18 cellular contexts compared by ENCODE assay signal in the genomic region with DNA sequence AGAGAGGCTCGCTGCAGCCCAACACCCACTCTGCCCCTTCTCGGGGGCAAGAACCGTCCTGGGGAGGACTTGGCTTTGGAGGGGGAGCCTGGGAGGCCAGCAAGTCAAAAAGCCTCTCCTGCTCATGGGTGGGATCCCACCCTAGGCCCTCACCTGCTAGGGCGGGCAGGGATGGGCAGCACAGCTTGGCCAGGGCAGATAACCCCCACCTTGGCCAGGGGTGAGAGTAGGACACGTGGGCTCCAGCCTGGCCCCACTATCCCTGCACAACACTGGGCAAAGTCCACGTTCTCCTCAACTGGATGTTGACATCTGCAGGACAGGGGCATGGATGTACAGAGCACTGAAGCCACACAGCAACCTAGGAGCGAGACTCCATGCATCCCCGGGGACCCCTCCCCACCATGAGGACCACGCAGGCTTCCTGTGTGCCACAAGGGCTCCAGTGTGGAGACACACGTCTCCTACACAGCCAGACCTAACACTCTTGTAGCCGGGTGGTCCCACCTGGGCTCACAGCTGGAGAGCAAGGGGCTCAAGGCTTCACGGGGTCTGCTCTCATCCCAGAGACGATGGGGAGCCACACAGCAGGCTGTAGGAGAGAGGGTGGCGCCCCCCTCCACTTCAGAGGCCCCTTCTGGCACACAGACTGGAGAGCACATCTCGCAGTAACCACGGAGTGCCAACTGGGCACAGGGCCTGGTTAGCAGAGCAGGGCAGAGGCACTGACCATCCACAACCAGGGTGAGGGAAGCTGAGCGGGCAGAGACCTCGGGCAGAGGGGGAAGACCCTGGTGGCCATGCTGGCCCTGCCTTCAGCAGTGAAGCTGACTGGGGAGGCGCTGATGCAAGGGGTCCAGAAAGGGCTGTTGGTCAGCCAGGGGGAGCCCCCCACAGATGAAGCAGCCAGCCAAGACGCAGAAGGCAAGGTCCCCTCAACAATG.
"Had no signal": no experiment of that assay in that cellular context is flagged by ENCODE, and none has a peak within 500 bp of the region (broad histone marks: within the 10 kb centered on the region; RNA-seq: fewer than 3 reads in every experiment).

No MANE protein-coding gene starts in this region.

- H3K36me3 ChIP-seq: ascending aorta, esophagus muscularis mucosa, neutrophil had no signal

- H3K27ac ChIP-seq: ascending aorta, esophagus muscularis mucosa, VCaP had no signal

- H3K27me3 Mint-ChIP-seq: activated CD4-positive, alpha-beta T cell treated with anti-CD3 and anti-CD28 coated beads for 36 hours; activated CD8-positive, alpha-beta T cell treated with anti-CD3 and anti-CD28 coated beads for 36 hours; activated naive CD8-positive, alpha-beta T cell treated with anti-CD3 and anti-CD28 coated beads, Interleukin-2, amount 50 U/mL, for 24 hours; naive B cell; stimulated activated memory B cell treated with anti-CD40 and anti-IgM and Interleukin-4, amounts not matched to agents 10 μg/mL and 1 μg/mL and 100 μg/mL, for 72 hours; T-cell; type B pancreatic cell had no signal

- H3K9me3 ChIP-seq: ascending aorta, esophagus muscularis mucosa, neutrophil had no signal

- H3K27ac Mint-ChIP-seq: activated CD4-positive, alpha-beta T cell treated with anti-CD3 and anti-CD28 coated beads for 36 hours; activated CD8-positive, alpha-beta T cell treated with anti-CD3 and anti-CD28 coated beads for 36 hours; activated naive CD8-positive, alpha-beta T cell treated with anti-CD3 and anti-CD28 coated beads, Interleukin-2, amount 50 U/mL, for 24 hours; activated T-helper 1 cell treated with anti-CD3 and anti-CD28 coated beads, Interleukin-12 subunit alpha, Interleukin-12 subunit beta, Interleukin-2, Interleukin-4 antibody, amounts not matched to agents 30 ng/mL and 10 ng/mL and 1 ng/mL, durations not matched to agents 14 hours and 24 hours and 36 hours; stimulated activated memory B cell treated with anti-CD40 and anti-IgM and Interleukin-4, amounts not matched to agents 10 μg/mL and 1 μg/mL and 100 μg/mL, for 72 hours; T-cell; type B pancreatic cell had no signal

- DNase-seq: activated CD4-positive, alpha-beta T cell treated with anti-CD3 and anti-CD28 coated beads for 36 hours; activated CD8-positive, alpha-beta memory T cell treated with anti-CD3 and anti-CD28 coated beads, Interleukin-2, amount 50 U/mL, for 4 hours; activated CD8-positive, alpha-beta T cell treated with anti-CD3 and anti-CD28 coated beads for 36 hours; activated naive CD4-positive, alpha-beta T cell; activated naive CD8-positive, alpha-beta T cell treated with anti-CD3 and anti-CD28 coated beads, Interleukin-2, amount 50 U/mL, for 24 hours; glutamatergic neuron; naive B cell; stimulated activated CD4-positive, alpha-beta T cell treated with anti-CD3 and anti-CD28 coated beads, Interleukin-1b, Interleukin-23, amount 100 ng/mL, for 48 hours; T-cell; T1000 had no signal

- H3K4me3 ChIP-seq: ascending aorta, esophagus muscularis mucosa had no signal

- H3K4me3 Mint-ChIP-seq: activated CD4-positive, alpha-beta T cell treated with anti-CD3 and anti-CD28 coated beads for 36 hours; activated CD8-positive, alpha-beta T cell treated with anti-CD3 and anti-CD28 coated beads for 36 hours; activated naive CD8-positive, alpha-beta T cell treated with anti-CD3 and anti-CD28 coated beads, Interleukin-2, amount 50 U/mL, for 24 hours; activated T-helper 1 cell treated with anti-CD3 and anti-CD28 coated beads, Interleukin-12 subunit alpha, Interleukin-12 subunit beta, Interleukin-2, Interleukin-4 antibody, amounts not matched to agents 30 ng/mL and 10 ng/mL and 1 ng/mL, durations not matched to agents 14 hours and 24 hours and 36 hours; stimulated activated memory B cell treated with anti-CD40 and anti-IgM and Interleukin-4, amounts not matched to agents 10 μg/mL and 1 μg/mL and 100 μg/mL, for 72 hours; type B pancreatic cell had no signal

- H3K36me3 Mint-ChIP-seq: naive B cell, T-cell, type B pancreatic cell had no signal

- H3K27me3 ChIP-seq: ascending aorta, esophagus muscularis mucosa, neutrophil had no signal

- H3K9me3 Mint-ChIP-seq: activated CD8-positive, alpha-beta T cell treated with anti-CD3 and anti-CD28 coated beads for 36 hours; activated naive CD8-positive, alpha-beta T cell treated with anti-CD3 and anti-CD28 coated beads, Interleukin-2, amount 50 U/mL, for 24 hours; activated T-helper 1 cell treated with anti-CD3 and anti-CD28 coated beads, Interleukin-12 subunit alpha, Interleukin-12 subunit beta, Interleukin-2, Interleukin-4 antibody, amounts not matched to agents 30 ng/mL and 10 ng/mL and 1 ng/mL, durations not matched to agents 14 hours and 24 hours and 36 hours; naive B cell; stimulated activated memory B cell treated with anti-CD40 and anti-IgM and Interleukin-4, amounts not matched to agents 10 μg/mL and 1 μg/mL and 100 μg/mL, for 72 hours; T-cell; type B pancreatic cell had no signal

- ATAC-seq: activated CD4-positive, alpha-beta T cell treated with anti-CD3 and anti-CD28 coated beads for 36 hours; activated CD8-positive, alpha-beta T cell treated with anti-CD3 and anti-CD28 coated beads for 36 hours; activated naive CD8-positive, alpha-beta T cell treated with anti-CD3 and anti-CD28 coated beads, Interleukin-2, amount 50 U/mL, for 24 hours; right cardiac atrium; stimulated activated memory B cell treated with anti-CD40 and anti-IgM and Interleukin-4, amounts not matched to agents 10 μg/mL and 1 μg/mL and 100 μg/mL, for 72 hours; T-cell had no signal

- H3K4me1 ChIP-seq: ascending aorta had no signal
